ENCODE assay signal across 1 cellular context in genomic region chr13:96112936-96113335, GRCh38.
TF ChIP-seq lines count a peak whose summit lies in the region.

No MANE protein-coding gene starts in this region.

TF ChIP-seq in HCT116, 20 proteins besides CTCF, POLR2A, EP300 and RAD21:
- no peak for TF ChIP-seq ELF1 (IDR thresholded peaks at IDR 0.05; ENCODE audit: borderline replicate concordance, low read depth)
- no peak for TF ChIP-seq CEBPB (IDR thresholded peaks at IDR 0.05; ENCODE audit: low read depth)
- TF ChIP-seq REST (IDR thresholded peaks at IDR 0.05; ENCODE audit: low read depth), result no peak
- TF ChIP-seq SRF (IDR thresholded peaks at IDR 0.05; ENCODE audit: low read depth), result no peak
- TF ChIP-seq EGR1 (IDR thresholded peaks at IDR 0.05; ENCODE audit: low read depth), result no peak
- TF ChIP-seq SP1 (IDR thresholded peaks at IDR 0.05; ENCODE audit: low read depth), result no peak
- TF ChIP-seq POLR2AphosphoS5 (IDR thresholded peaks at IDR 0.05; ENCODE audit: low read depth, low read length), result no peak
- no peak for TF ChIP-seq YY1 (IDR thresholded peaks at IDR 0.05; ENCODE audit: extremely low read depth, insufficient replicate concordance, low read depth, low read length)
- no peak for TF ChIP-seq EZH2phosphoT487 (IDR thresholded peaks at IDR 0.05; ENCODE audit: borderline replicate concordance)
- TF ChIP-seq FOSL1 (IDR thresholded peaks at IDR 0.05; ENCODE audit: low read depth), result no peak
- TF ChIP-seq SIN3A (IDR thresholded peaks at IDR 0.05; ENCODE audit: low read depth), result no peak
TF ChIP-seq in HCT116: peak in this region for 0.
